15 cellular contexts compared by ENCODE assay signal in genomic region chr3:25503758-25504157, GRCh38.
"Had no signal": no experiment of that assay in that cellular context is flagged by ENCODE, and none has a peak within 500 bp of the region (broad histone marks: within the 10 kb centered on the region; RNA-seq: fewer than 3 reads in every experiment).

No MANE protein-coding gene starts in this region.

- H3K4me1 ChIP-seq: pancreas had no signal

- H3K9me3 ChIP-seq: pancreas, upper lobe of right lung had no signal

- H3K4me3 ChIP-seq: lung, pancreas, upper lobe of right lung had no signal

- ATAC-seq: activated T-cell treated with anti-CD3 and anti-CD28 coated beads, Interleukin-2, amount 50 U/mL, for 72 hours; pancreas; stimulated activated effector memory CD8-positive, alpha-beta T cell treated with anti-CD3 and anti-CD28 coated beads, Interleukin-12 subunit alpha, Interleukin-12 subunit beta, amount 100 ng/mL, for 72 hours; upper lobe of right lung had no signal

- H3K27ac ChIP-seq: pancreas, upper lobe of right lung, VCaP had no signal

- H3K36me3 ChIP-seq: pancreas, upper lobe of right lung had no signal

- H3K27me3 ChIP-seq: pancreas, upper lobe of right lung had no signal

- DNase-seq: activated CD4-positive, alpha-beta memory T cell treated with anti-CD3 and anti-CD28 coated beads, Interleukin-2, amount 10 ng/mL, durations not matched to agents 7 days and 5 days; activated CD8-positive, alpha-beta memory T cell treated with anti-CD3 and anti-CD28 coated beads, Interleukin-2, amount 50 U/mL, for 4 hours; activated gamma-delta T cell treated with Interleukin-2 at 50 U/mL for 16 hours; activated naive CD8-positive, alpha-beta T cell treated with anti-CD3 and anti-CD28 coated beads for 36 hours; activated T-cell treated with anti-CD3 and anti-CD28 coated beads, Interleukin-2, amount 50 U/mL, for 72 hours; central memory CD4-positive, alpha-beta T cell; cortex of kidney; effector CD8-positive, alpha-beta T cell; pancreas; small intestine; T-helper 9 cell; upper lobe of right lung had no signal
